Comparison of ENCODE assay signal across 9 cellular contexts in genomic region chr6:34982424-34982852, GRCh38.
DNase-seq lines count a peak whose midpoint lies in the region; ATAC-seq, FAIRE-seq and TF ChIP-seq lines count a peak whose summit lies in the region.
"Had no signal": no experiment of that assay in that cellular context is flagged by ENCODE, and none has a peak within 500 bp of the region (broad histone marks: within the 10 kb centered on the region; RNA-seq: fewer than 3 reads in every experiment).

No MANE protein-coding gene starts in this region.

- no peak overlapping the region for H3K4me3 ChIP-seq in thyroid gland (replicated peaks in 1 of 3)

- intact Hi-C loops in thyroid gland (cut with DNase I): no loop called here

- H3K27me3 Mint-ChIP-seq in naive thymus-derived CD8-positive, alpha-beta T cell: no peaks in the 10 kb centered on the region

- no peaks in the 10 kb centered on the region for H3K9me3 ChIP-seq in thyroid gland

- peaks cover 2 to 9% of the 10 kb centered on the region in 2 donors for H3K36me3 ChIP-seq in thyroid gland

- POLR2A ChIA-PET in naive thymus-derived CD8-positive, alpha-beta T cell (lab: Charles Lee): no interaction called here

- TF ChIP-seq POLR2A in thyroid gland (IDR thresholded peaks at IDR 0.05): no peak

- peaks cover 0 to 66% (median 21%) of the 10 kb centered on the region in 3 donors for H3K36me3 Mint-ChIP-seq in naive thymus-derived CD8-positive, alpha-beta T cell

- no peak overlapping the region for H3K27ac ChIP-seq in thyroid gland

- no peak for ATAC-seq in naive thymus-derived CD8-positive, alpha-beta T cell
- no peak for ATAC-seq in GM19023 (IDR thresholded peaks at IDR 0.05; ENCODE audit: unreplicated experiment)

- no peak overlapping the region for H3K27ac Mint-ChIP-seq in naive thymus-derived CD8-positive, alpha-beta T cell

- no peaks in the 10 kb centered on the region for H3K27me3 ChIP-seq in thyroid gland

- TF ChIP-seq CTCF in thyroid gland (IDR thresholded peaks at IDR 0.05): peak in 4 of 6 experiments; percentile 22 to 49 (median 44)

- DNase-seq in SIG-M5 treated with dmso at 0.1 percent for 504 hours (lab: John Stamatoyannopoulos, UW; ENCODE audit: unreplicated experiment) (peak; percentile 3), SIG-M5 (lab: John Stamatoyannopoulos, UW) (no peak), RKO (ENCODE audit: low spot score) (peak; percentile 21), frontal cortex (ENCODE audit: low spot score in 2 of 2) (peak; percentile 20 to 34), thyroid gland (peak; percentile 29 to 35)
- DNase-seq in naive thymus-derived CD8-positive, alpha-beta T cell: no peak
- no peak for DNase-seq in stimulated activated CD4-positive, alpha-beta T cell treated with anti-CD3 and anti-CD28 coated beads, Interleukin-2, amount 100 ng/mL, for 48 hours
- DNase-seq: mammary epithelial cell had no signal

- WGBS in thyroid gland, 2 donors: 80 to 81% methylated on average over 11 of the region's 11 CpGs

- no peak overlapping the region for H3K4me3 Mint-ChIP-seq in naive thymus-derived CD8-positive, alpha-beta T cell

- H3K4me1 ChIP-seq in thyroid gland: peaks cover 5 to 27% of the 10 kb centered on the region in 2 donors

- H3K9me3 Mint-ChIP-seq in naive thymus-derived CD8-positive, alpha-beta T cell: no peaks in the 10 kb centered on the region

- no peak for FAIRE-seq in frontal cortex (lab: Jason Lieb, UNC)

- H3K4me1 Mint-ChIP-seq in naive thymus-derived CD8-positive, alpha-beta T cell: peaks cover 0 to 2% (median under 1%) of the 10 kb centered on the region in 4 donors

Comparison
In these comparisons a context has a peak if more than half of its experiments do, and no peak if none do; other contexts are left out.
1. DNase-seq: peak in SIG-M5 treated with dmso at 0.1 percent for 504 hours (single experiment), RKO (single experiment), frontal cortex (2 of 2) and thyroid gland (2 of 2); none in SIG-M5 (single experiment), naive thymus-derived CD8-positive, alpha-beta T cell (0 of 10) and stimulated activated CD4-positive, alpha-beta T cell treated with anti-CD3 and anti-CD28 coated beads, Interleukin-2, amount 100 ng/mL, for 48 hours (0 of 2).